ENCODE assay signal across 29 cellular contexts in genomic region chr11:122120096-122120495, GRCh38. TPM values are rescaled to one million over a fixed set of nuclear protein-coding genes. Genes with fewer than 3 reads are reported as not detected.
"Had no signal": no experiment of that assay in that cellular context is flagged by ENCODE, and none has a peak within 500 bp of the region (broad histone marks: within the 10 kb centered on the region; RNA-seq: fewer than 3 reads in every experiment).

No MANE protein-coding gene starts in this region.

- H3K36me3 ChIP-seq: lower lobe of right lung, ovary, right atrium auricular region, right lobe of liver, stomach, tibial artery, upper lobe of right lung had no signal

- DNase-seq: islet precursor cell; kidney glomerular epithelial cell; left cardiac atrium; lower lobe of right lung; mammary epithelial cell; mesendoderm; naive thymus-derived CD4-positive, alpha-beta T cell; ovary; right lobe of liver; stimulated activated CD4-positive, alpha-beta T cell treated with anti-CD3 and anti-CD28 coated beads, Interleukin-1b, Interleukin-23, amount 100 ng/mL, for 48 hours; stimulated activated CD4-positive, alpha-beta T cell treated with anti-CD3 and anti-CD28 coated beads, Interleukin-2, amount 100 ng/mL, for 48 hours; stimulated activated CD4-positive, alpha-beta T cell treated with anti-CD3 and anti-CD28 coated beads, Interleukin-4, amount 100 ng/mL, for 4 hours; stimulated activated CD8-positive, alpha-beta memory T cell treated with anti-CD3 and anti-CD28 coated beads, Interleukin-4, amount 100 ng/mL, for 48 hours; stimulated activated naive CD8-positive, alpha-beta T cell treated with anti-CD3 and anti-CD28 coated beads, Interleukin-15, Interleukin-2, amounts not matched to agents 100 U/mL and 50 U/mL, for 24 hours; stomach; testis; tibial artery; trophoblast cell; upper lobe of right lung had no signal

- H3K36me3 Mint-ChIP-seq: naive thymus-derived CD4-positive, alpha-beta T cell; natural killer cell treated with Interleukin-12 subunit alpha and Interleukin-12 subunit beta and Interleukin-15 and Interleukin-18, amount 100 ng/mL, for 72 hours; stimulated activated memory B cell treated with anti-CD40 and anti-IgM and Interleukin-4, amounts not matched to agents 10 μg/mL and 1 μg/mL and 100 μg/mL, for 72 hours had no signal

- H3K27me3 Mint-ChIP-seq: progenitor cell of endocrine pancreas had no signal

- FAIRE-seq: urothelium cell line had no signal

- H3K4me1 ChIP-seq: right atrium auricular region, right lobe of liver, stomach, upper lobe of right lung had no signal

- H3K79me2 ChIP-seq: hepatocyte had no signal

- H2AFZ ChIP-seq: hepatocyte had no signal

- H3K4me3 ChIP-seq: hepatocyte, lower lobe of right lung, ovary, right atrium auricular region, right lobe of liver, smooth muscle cell, stomach, testis, tibial artery, upper lobe of right lung had no signal

- H3K4me2 ChIP-seq: hepatocyte, smooth muscle cell had no signal

- H3K9me3 Mint-ChIP-seq: natural killer cell treated with Interleukin-12 subunit alpha and Interleukin-12 subunit beta and Interleukin-15 and Interleukin-18, amount 100 ng/mL, for 72 hours had no signal

- H3K27ac ChIP-seq: hepatocyte, lower lobe of right lung, ovary, right atrium auricular region, right lobe of liver, stomach, testis, tibial artery, upper lobe of right lung had no signal

- H3K4me1 Mint-ChIP-seq: mesothelial cell of epicardium; naive thymus-derived CD4-positive, alpha-beta T cell; stimulated activated memory B cell treated with anti-CD40 and anti-IgM and Interleukin-4, amounts not matched to agents 10 μg/mL and 1 μg/mL and 100 μg/mL, for 72 hours had no signal

- H3K4me3 Mint-ChIP-seq: mesothelial cell of epicardium; naive thymus-derived CD4-positive, alpha-beta T cell; natural killer cell treated with Interleukin-12 subunit alpha and Interleukin-12 subunit beta and Interleukin-15 and Interleukin-18, amount 100 ng/mL, for 72 hours; stimulated activated memory B cell treated with anti-CD40 and anti-IgM and Interleukin-4, amounts not matched to agents 10 μg/mL and 1 μg/mL and 100 μg/mL, for 72 hours had no signal

- H3K27me3 ChIP-seq: hepatocyte, ovary, right atrium auricular region, right lobe of liver, stomach, testis, tibial artery, upper lobe of right lung had no signal

- H3K9me3 ChIP-seq: lower lobe of right lung, ovary, right atrium auricular region, right lobe of liver, stomach, testis, tibial artery, upper lobe of right lung had no signal

- H3K27ac Mint-ChIP-seq: mesothelial cell of epicardium; naive thymus-derived CD4-positive, alpha-beta T cell; natural killer cell treated with Interleukin-12 subunit alpha and Interleukin-12 subunit beta and Interleukin-15 and Interleukin-18, amount 100 ng/mL, for 72 hours; progenitor cell of endocrine pancreas; stimulated activated memory B cell treated with anti-CD40 and anti-IgM and Interleukin-4, amounts not matched to agents 10 μg/mL and 1 μg/mL and 100 μg/mL, for 72 hours had no signal

RNA-seq across cellular contexts. Expression of gene BLID, which starts 4.1 kb away (rescaled TPM):
- total RNA-seq: mononuclear cell; naive thymus-derived CD4-positive, alpha-beta T cell; natural killer cell treated with Interleukin-12 subunit alpha and Interleukin-12 subunit beta and Interleukin-15 and Interleukin-18, amount 100 ng/mL, for 72 hours; progenitor cell of endocrine pancreas; renal cortical epithelial cell; upper lobe of right lung had no signal
